Comparison of ENCODE assay signal across 28 cellular contexts in the genomic region with DNA sequence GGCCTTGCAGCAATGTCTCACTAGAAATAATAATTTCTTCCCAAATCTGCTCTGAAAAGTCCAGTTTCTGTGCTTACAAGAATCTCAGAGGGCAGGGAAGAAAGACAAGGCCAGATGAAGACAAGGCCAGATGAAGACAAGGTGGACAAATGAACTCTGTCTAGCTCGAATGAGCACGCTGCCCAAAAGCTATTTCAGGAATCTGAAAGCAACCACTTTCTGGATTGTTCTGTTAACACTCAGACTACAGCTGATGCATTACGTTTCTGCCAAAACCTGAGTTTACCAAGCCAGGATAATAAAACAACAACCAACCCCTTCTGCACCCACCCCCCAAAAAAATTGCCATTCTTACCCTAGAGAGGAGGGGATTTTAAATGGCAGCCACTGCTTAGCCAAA.
"Had no signal": no experiment of that assay in that cellular context is flagged by ENCODE, and none has a peak within 500 bp of the region (broad histone marks: within the 10 kb centered on the region; RNA-seq: fewer than 3 reads in every experiment).

No MANE protein-coding gene starts in this region.

- H3K4me1 Mint-ChIP-seq: activated B cell treated with CpG ODN at 0.5 μM for 24 hours; activated CD8-positive, alpha-beta memory T cell treated with anti-CD3 and anti-CD28 coated beads, Interleukin-2, amount 10 ng/mL, durations not matched to agents 7 days and 5 days; activated naive CD4-positive, alpha-beta T cell treated with anti-CD3 and anti-CD28 coated beads, Interleukin-2, amount 50 U/mL, for 24 hours; activated naive CD8-positive, alpha-beta T cell treated with anti-CD3 and anti-CD28 coated beads, Interleukin-2, amount 10 ng/mL, durations not matched to agents 7 days and 5 days; T-helper 17 cell had no signal

- DNase-seq: activated B cell treated with CpG ODN at 0.5 μM for 24 hours; activated CD4-positive, alpha-beta memory T cell treated with anti-CD3 and anti-CD28 coated beads for 36 hours; activated CD4-positive, alpha-beta T cell treated with anti-CD3 and anti-CD28 coated beads for 48 hours; activated CD8-positive, alpha-beta memory T cell treated with anti-CD3 and anti-CD28 coated beads, Interleukin-2, amount 10 ng/mL, durations not matched to agents 7 days and 5 days; activated CD8-positive, alpha-beta memory T cell treated with anti-CD3 and anti-CD28 coated beads, Interleukin-2, amount 50 U/mL, for 4 hours; activated CD8-positive, alpha-beta T cell treated with anti-CD3 and anti-CD28 coated beads, Interleukin-2, amount 10 ng/mL, durations not matched to agents 7 days and 5 days; activated effector memory CD4-positive, alpha-beta T cell treated with anti-CD3 and anti-CD28 coated beads, Interleukin-2, amount 50 U/mL, for 16 hours; activated naive CD4-positive, alpha-beta T cell treated with anti-CD3 and anti-CD28 coated beads for 36 hours; activated naive CD8-positive, alpha-beta T cell treated with anti-CD3 and anti-CD28 coated beads, Interleukin-2, amount 10 ng/mL, durations not matched to agents 7 days and 5 days; activated T-cell treated with anti-CD3 and anti-CD28 coated beads, Interleukin-2, amount 50 U/mL, for 1 hour; activated T-cell treated with anti-CD3 and anti-CD28 coated beads, Interleukin-2, amount 50 U/mL, for 48 hours; body of pancreas; caudate nucleus; cortex of kidney; dermis blood vessel endothelial cell; effector CD4-positive, alpha-beta T cell; effector memory CD8-positive, alpha-beta T cell; foreskin fibroblast; T-helper 1 cell; T-helper 17 cell; T1000; WERI-Rb-1 had no signal

- H3K27me3 Mint-ChIP-seq: activated B cell treated with CpG ODN at 0.5 μM for 24 hours; activated CD4-positive, alpha-beta memory T cell treated with anti-CD3 and anti-CD28 coated beads for 36 hours; activated CD8-positive, alpha-beta memory T cell treated with anti-CD3 and anti-CD28 coated beads, Interleukin-2, amount 10 ng/mL, durations not matched to agents 7 days and 5 days; activated naive CD8-positive, alpha-beta T cell treated with anti-CD3 and anti-CD28 coated beads, Interleukin-2, amount 10 ng/mL, durations not matched to agents 7 days and 5 days; effector memory CD8-positive, alpha-beta T cell; T-helper 17 cell had no signal

- H3K36me3 Mint-ChIP-seq: activated CD4-positive, alpha-beta memory T cell treated with anti-CD3 and anti-CD28 coated beads for 36 hours; activated CD8-positive, alpha-beta memory T cell treated with anti-CD3 and anti-CD28 coated beads, Interleukin-2, amount 10 ng/mL, durations not matched to agents 7 days and 5 days; activated naive CD4-positive, alpha-beta T cell treated with anti-CD3 and anti-CD28 coated beads, Interleukin-2, amount 50 U/mL, for 24 hours; activated naive CD8-positive, alpha-beta T cell treated with anti-CD3 and anti-CD28 coated beads, Interleukin-2, amount 10 ng/mL, durations not matched to agents 7 days and 5 days had no signal

- H3K27ac Mint-ChIP-seq: activated B cell treated with CpG ODN at 0.5 μM for 24 hours; activated CD4-positive, alpha-beta memory T cell treated with anti-CD3 and anti-CD28 coated beads for 36 hours; activated CD8-positive, alpha-beta memory T cell treated with anti-CD3 and anti-CD28 coated beads, Interleukin-2, amount 10 ng/mL, durations not matched to agents 7 days and 5 days; activated CD8-positive, alpha-beta T cell treated with anti-CD3 and anti-CD28 coated beads, Interleukin-2, amount 10 ng/mL, durations not matched to agents 7 days and 5 days; activated naive CD4-positive, alpha-beta T cell treated with anti-CD3 and anti-CD28 coated beads for 36 hours; activated naive CD4-positive, alpha-beta T cell treated with anti-CD3 and anti-CD28 coated beads, Interleukin-2, amount 50 U/mL, for 24 hours; activated naive CD8-positive, alpha-beta T cell treated with anti-CD3 and anti-CD28 coated beads, Interleukin-2, amount 10 ng/mL, durations not matched to agents 7 days and 5 days; activated T-helper 1 cell treated with anti-CD3 and anti-CD28 coated beads, Interleukin-12 subunit alpha, Interleukin-12 subunit beta, Interleukin-2, Interleukin-4 antibody, amounts not matched to agents 30 ng/mL and 10 ng/mL and 1 ng/mL, durations not matched to agents 14 hours and 24 hours and 36 hours; activated T-helper 2 cell treated with anti-CD3 and anti-CD28 coated beads, Interferon-gamma antibody, Interleukin-2, Interleukin-4, amounts not matched to agents 10 μg/mL and 5 μg/mL and 100 μg/mL, durations not matched to agents 14 hours and 24 hours and 36 hours; effector memory CD8-positive, alpha-beta T cell; T-helper 17 cell; T-helper 2 cell treated with Interferon-gamma antibody and Interleukin-4, amounts not matched to agents 5 μg/mL and 100 μg/mL, for 36 hours had no signal

- H3K4me3 Mint-ChIP-seq: activated B cell treated with CpG ODN at 0.5 μM for 24 hours; activated CD4-positive, alpha-beta memory T cell treated with anti-CD3 and anti-CD28 coated beads for 36 hours; activated CD8-positive, alpha-beta memory T cell treated with anti-CD3 and anti-CD28 coated beads, Interleukin-2, amount 10 ng/mL, durations not matched to agents 7 days and 5 days; activated CD8-positive, alpha-beta T cell treated with anti-CD3 and anti-CD28 coated beads, Interleukin-2, amount 10 ng/mL, durations not matched to agents 7 days and 5 days; activated naive CD4-positive, alpha-beta T cell treated with anti-CD3 and anti-CD28 coated beads for 36 hours; activated naive CD4-positive, alpha-beta T cell treated with anti-CD3 and anti-CD28 coated beads, Interleukin-2, amount 50 U/mL, for 24 hours; activated naive CD8-positive, alpha-beta T cell treated with anti-CD3 and anti-CD28 coated beads, Interleukin-2, amount 10 ng/mL, durations not matched to agents 7 days and 5 days; activated T-helper 1 cell treated with anti-CD3 and anti-CD28 coated beads, Interleukin-12 subunit alpha, Interleukin-12 subunit beta, Interleukin-2, Interleukin-4 antibody, amounts not matched to agents 30 ng/mL and 10 ng/mL and 1 ng/mL, durations not matched to agents 14 hours and 24 hours and 36 hours; effector memory CD8-positive, alpha-beta T cell; T-helper 17 cell; T-helper 2 cell treated with Interferon-gamma antibody and Interleukin-4, amounts not matched to agents 5 μg/mL and 100 μg/mL, for 36 hours had no signal

- ATAC-seq: activated CD4-positive, CD25-positive, alpha-beta regulatory T cell treated with anti-CD3 and anti-CD28 coated beads, Interleukin-2, amount 50 U/mL, for 24 hours; activated CD8-positive, alpha-beta memory T cell treated with anti-CD3 and anti-CD28 coated beads, Interleukin-2, amount 10 ng/mL, durations not matched to agents 7 days and 5 days; activated CD8-positive, alpha-beta T cell treated with anti-CD3 and anti-CD28 coated beads, Interleukin-2, amount 10 ng/mL, durations not matched to agents 7 days and 5 days; body of pancreas; effector memory CD8-positive, alpha-beta T cell; esophagus mucosa; T-helper 17 cell had no signal
